In the genomic region with DNA sequence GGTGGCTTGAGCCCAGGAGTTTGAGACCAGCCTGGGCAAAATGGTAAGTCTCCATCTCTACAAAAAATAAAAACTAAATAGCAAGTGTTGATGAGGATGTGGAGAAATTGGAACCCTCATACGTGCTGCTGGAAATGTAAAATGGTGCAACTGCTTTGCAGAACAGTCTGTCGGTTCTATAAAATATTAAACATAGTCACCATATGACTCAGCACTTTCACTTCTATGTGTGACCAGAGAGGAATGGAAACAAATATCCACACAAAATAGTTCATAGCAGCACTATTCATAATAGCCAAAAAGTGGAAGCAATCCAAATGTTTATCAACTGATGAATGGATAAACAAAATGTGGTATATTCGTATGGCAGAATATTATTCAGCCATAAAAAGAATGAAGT, we compare ENCODE assay signal across 15 cellular contexts.
DNase-seq lines count a peak whose midpoint lies in the region; ATAC-seq and TF ChIP-seq lines count a peak whose summit lies in the region.
"Had no signal": no experiment of that assay in that cellular context is flagged by ENCODE, and none has a peak within 500 bp of the region (broad histone marks: within the 10 kb centered on the region; RNA-seq: fewer than 3 reads in every experiment).

No MANE protein-coding gene starts in this region.

- in situ Hi-C loops in GM13976 (cut with MboI; ENCODE audit: low sequenced_read_pairs, unreplicated experiment) = no loop called here

- no peak for TF ChIP-seq CTCF in GM13976 (IDR thresholded peaks at IDR 0.05; ENCODE audit: borderline replicate concordance, control extremely low read depth, extremely low read depth, insufficient read depth, missing control alignments)

- DNase-seq in MV-4-11 (lab: John Stamatoyannopoulos, UW) (peak; percentile 53), DMS114 treated with DMSO at 0.1 percent for 48 hours (lab: John Stamatoyannopoulos, UW; ENCODE audit: unreplicated experiment) (no peak), GM13976 (ENCODE audit: low spot score) (no peak), cerebellar cortex (ENCODE audit: low spot score) (no peak)
- DNase-seq: activated CD8-positive, alpha-beta T cell treated with anti-CD3 and anti-CD28 coated beads for 36 hours; amygdala; cerebellar nuclear complex; NCI-H1092 treated with DMSO at 0.1 percent for 48 hours; posterior cingulate gyrus; T1000 had no signal

- ATAC-seq in GM18520 (IDR thresholded peaks at IDR 0.05; ENCODE audit: unreplicated experiment) = peak; percentile 52
- peak; percentile 59 for ATAC-seq in GM21619 (IDR thresholded peaks at IDR 0.05; ENCODE audit: unreplicated experiment)
- peak; percentile 79 for ATAC-seq in HG03135 (IDR thresholded peaks at IDR 0.05; ENCODE audit: unreplicated experiment)
- ATAC-seq in HG02840 (IDR thresholded peaks at IDR 0.05; ENCODE audit: low FRiP score, unreplicated experiment) = no peak
- ATAC-seq: activated CD8-positive, alpha-beta T cell treated with anti-CD3 and anti-CD28 coated beads for 36 hours; activated T-helper 17 cell treated with anti-CD3 and anti-CD28 coated beads, Interleukin-2, amount 50 U/mL, for 72 hours had no signal
